Comparison of ENCODE assay signal across 35 cellular contexts in genomic region chr13:105316731-105317130, GRCh38.
DNase-seq lines count a peak whose midpoint lies in the region; ATAC-seq and TF ChIP-seq lines count a peak whose summit lies in the region.
"Had no signal": no experiment of that assay in that cellular context is flagged by ENCODE, and none has a peak within 500 bp of the region (broad histone marks: within the 10 kb centered on the region; RNA-seq: fewer than 3 reads in every experiment).

No MANE protein-coding gene starts in this region.

- H3K79me1 ChIP-seq in mesendoderm (ENCODE audit: low read length) = no peaks in the 10 kb centered on the region

- H4K5ac ChIP-seq in mesendoderm (ENCODE audit: low read length) = no peak overlapping the region

- H3K23ac ChIP-seq in mesendoderm (ENCODE audit: low read length) = no peak overlapping the region

- in situ Hi-C loops in GM23248 (cut with MboI) = no loop called here

- no peak overlapping the region for H3K4me3 ChIP-seq in endodermal cell (ENCODE audit: low read length)
- H3K4me3 ChIP-seq in mesendoderm (ENCODE audit: low read length) = no peak overlapping the region
- H3K4me3 ChIP-seq in smooth muscle cell = no peak overlapping the region
- no peak overlapping the region for H3K4me3 ChIP-seq in GM23248
- H3K4me3 ChIP-seq: A549; BLaER1; BLaER1 treated with 17β-estradiol and CSF1 and Interleukin-3, amounts not matched to agents 10 nM and 100 nM had no signal

- H3K9ac ChIP-seq in endodermal cell (ENCODE audit: extremely low read depth, low read length, poor library complexity, severe bottlenecking) (no peak overlapping the region), mesendoderm (ENCODE audit: low read length) (no peak overlapping the region), smooth muscle cell (ENCODE audit: low read depth) (no peak overlapping the region), GM23248 (no peak overlapping the region)
- H3K9ac ChIP-seq: BLaER1; BLaER1 treated with 17β-estradiol and CSF1 and Interleukin-3, amounts not matched to agents 10 nM and 100 nM had no signal

- H3K4me1 Mint-ChIP-seq in endodermal cell = peaks cover 5% of the 10 kb centered on the region
- H3K4me1 Mint-ChIP-seq: B cell; CD14-positive monocyte; CD4-positive, alpha-beta memory T cell; CD4-positive, CD25-positive, alpha-beta regulatory T cell; CD8-positive, alpha-beta memory T cell had no signal

- TF ChIP-seq POLR2A in erythroblast (IDR thresholded peaks at IDR 0.05; ENCODE audit: low read length) = no peak

- no peak overlapping the region for H2BK120ac ChIP-seq in mesendoderm (ENCODE audit: low read depth, low read length)

- H3K27ac Mint-ChIP-seq in endodermal cell = peak overlapping the region; percentile 53
- H3K27ac Mint-ChIP-seq: B cell; CD14-positive monocyte; CD4-positive, alpha-beta memory T cell; CD4-positive, alpha-beta T cell; CD4-positive, CD25-positive, alpha-beta regulatory T cell; CD8-positive, alpha-beta T cell had no signal

- TF ChIP-seq CTCF in endodermal cell (conservative IDR thresholded peaks at IDR 0.05) (no peak), smooth muscle cell (IDR thresholded peaks at IDR 0.05; ENCODE audit: borderline replicate concordance, insufficient read depth, poor library complexity, severe bottlenecking) (no peak)

- no peaks in the 10 kb centered on the region for H3K36me3 ChIP-seq in endodermal cell (ENCODE audit: control insufficient read depth, insufficient read depth, low read length)
- no peaks in the 10 kb centered on the region for H3K36me3 ChIP-seq in mesendoderm (ENCODE audit: control insufficient read depth, insufficient read depth, low read length)
- H3K36me3 ChIP-seq in smooth muscle cell (ENCODE audit: low read depth) = no peaks in the 10 kb centered on the region
- H3K36me3 ChIP-seq in GM23248 (ENCODE audit: low read depth) = no peaks in the 10 kb centered on the region
- H3K36me3 ChIP-seq: BE2C; BLaER1; BLaER1 treated with 17β-estradiol and CSF1 and Interleukin-3, amounts not matched to agents 10 nM and 100 nM had no signal

- H3K18ac ChIP-seq in mesendoderm (ENCODE audit: low read length) = no peak overlapping the region

- H2AFZ ChIP-seq in smooth muscle cell (ENCODE audit: low read depth) = peak overlapping the region; percentile 24
- H2AFZ ChIP-seq in GM23248 = no peak overlapping the region

- H4K20me1 ChIP-seq in smooth muscle cell (ENCODE audit: low read depth) (no peaks in the 10 kb centered on the region), GM23248 (ENCODE audit: insufficient read depth) (no peaks in the 10 kb centered on the region)
- H4K20me1 ChIP-seq: BLaER1; BLaER1 treated with 17β-estradiol and CSF1 and Interleukin-3, amounts not matched to agents 10 nM and 100 nM had no signal

- no peak overlapping the region for H3K4me3 Mint-ChIP-seq in endodermal cell
- H3K4me3 Mint-ChIP-seq: B cell; CD14-positive monocyte; CD4-positive, alpha-beta memory T cell; CD4-positive, alpha-beta T cell; CD4-positive, CD25-positive, alpha-beta regulatory T cell; CD8-positive, alpha-beta memory T cell; CD8-positive, alpha-beta T cell had no signal

- H3K4me2 ChIP-seq in mesendoderm (ENCODE audit: low read length) (no peak overlapping the region), smooth muscle cell (no peak overlapping the region), GM23248 (ENCODE audit: unreplicated experiment) (no peak overlapping the region)
- H3K4me2 ChIP-seq: A549; BLaER1; BLaER1 treated with 17β-estradiol and CSF1 and Interleukin-3, amounts not matched to agents 10 nM and 100 nM had no signal

- WGBS in endodermal cell (ENCODE audit: insufficient coverage in 1 of 2, insufficient read length in 1 of 2), 2 experiments = 53 to 100% methylated on average over 1 to 4 of the region's 4 CpGs
- WGBS in mesendoderm (ENCODE audit: extremely low coverage, insufficient coverage, low lambda C conversion rate) = no CpG with 5 or more reads among the region's 4 CpGs
- 83% methylated on average over 4 of the region's 4 CpGs for WGBS in smooth muscle cell (ENCODE audit: low lambda C conversion rate)
- WGBS in GM23248 (ENCODE audit: low coverage in 1 of 2, low lambda C conversion rate in 2 of 2, missing lambda C conversion rate in 2 of 2), 2 experiments = 16 to 18% methylated on average over 4 of the region's 4 CpGs

- H3K27me3 Mint-ChIP-seq in endodermal cell (ENCODE audit: insufficient read depth) = no peaks in the 10 kb centered on the region
- H3K27me3 Mint-ChIP-seq: B cell; CD4-positive, alpha-beta T cell; CD4-positive, CD25-positive, alpha-beta regulatory T cell; CD8-positive, alpha-beta memory T cell had no signal

- peaks cover 4% of the 10 kb centered on the region for H3K9me3 ChIP-seq in endodermal cell (ENCODE audit: control insufficient read depth, low read length)
- no peaks in the 10 kb centered on the region for H3K9me3 ChIP-seq in smooth muscle cell (replicated peaks; ENCODE audit: low read depth)
- no peaks in the 10 kb centered on the region for H3K9me3 ChIP-seq in GM23248 (ENCODE audit: low read depth)
- H3K9me3 ChIP-seq: A549, BE2C, BLaER1, Caco-2 had no signal

- H4K8ac ChIP-seq in mesendoderm (ENCODE audit: low read depth, low read length) = no peak overlapping the region

- H3K4ac ChIP-seq in mesendoderm (ENCODE audit: low read depth, low read length) = no peak overlapping the region

- no peak overlapping the region for H2BK5ac ChIP-seq in mesendoderm (ENCODE audit: low read length)

- no peak overlapping the region for H3K56ac ChIP-seq in mesendoderm (ENCODE audit: low read length)

- no peaks in the 10 kb centered on the region for H3K36me3 Mint-ChIP-seq in endodermal cell (ENCODE audit: low read depth)
- H3K36me3 Mint-ChIP-seq: CD14-positive monocyte; CD4-positive, alpha-beta memory T cell; CD4-positive, CD25-positive, alpha-beta regulatory T cell; CD8-positive, alpha-beta memory T cell; CD8-positive, alpha-beta T cell had no signal

- DNase-seq in Right ventricle myocardium inferior (ENCODE audit: missing footprints) (peak; percentile 58), left cardiac atrium (no peak), endodermal cell (no peak), mesendoderm (peak; percentile 57), smooth muscle cell (lab: John Stamatoyannopoulos, UW; ENCODE audit: unreplicated experiment) (no peak), GM23248 (no peak), middle frontal gyrus (ENCODE audit: extremely low spot score, low spot score) (no peak), erythroblast (lab: John Stamatoyannopoulos, UW) (no peak)
- DNase-seq: 8988T; ACHN; AML-193; BE2C; C1 segment of cervical spinal cord; Caco-2; Calu3; CD4-positive, alpha-beta memory T cell; CD4-positive, alpha-beta T cell; CD4-positive, CD25-positive, alpha-beta regulatory T cell; CD8-positive, alpha-beta memory T cell; CD8-positive, alpha-beta T cell; COR-L47; DMS 273 treated with DMSO at 0.1 percent for 48 hours; DMS153; DMS53; DMS79; DMS79 treated with DMSO at 0.1 percent for 48 hours; DND-41; EL had no signal

- H3K9me2 ChIP-seq in GM23248 (ENCODE audit: insufficient read depth) = no peaks in the 10 kb centered on the region

- H2BK15ac ChIP-seq in mesendoderm (replicated peaks; ENCODE audit: low read depth) = no peak overlapping the region

- H3F3A ChIP-seq in smooth muscle cell (ENCODE audit: low read depth) = no peaks in the 10 kb centered on the region
- no peaks in the 10 kb centered on the region for H3F3A ChIP-seq in GM23248 (ENCODE audit: insufficient read depth)

- ATAC-seq in Right ventricle myocardium inferior = no peak
- ATAC-seq in left cardiac atrium = no peak
- ATAC-seq: A549; CD8-positive, alpha-beta T cell had no signal

- H2AK5ac ChIP-seq in mesendoderm (ENCODE audit: low read length) = no peak overlapping the region

- H3K79me2 ChIP-seq in mesendoderm (ENCODE audit: control insufficient read depth, insufficient read depth, low read length) (no peaks in the 10 kb centered on the region), smooth muscle cell (ENCODE audit: low read depth) (no peaks in the 10 kb centered on the region), GM23248 (ENCODE audit: insufficient read depth) (no peaks in the 10 kb centered on the region)

- intact Hi-C loops in Right ventricle myocardium inferior (cut with DNase I) (no loop called here), left cardiac atrium (cut with DNase I) (no loop called here)

- H3K9me3 Mint-ChIP-seq in endodermal cell = peaks cover 2% of the 10 kb centered on the region
- H3K9me3 Mint-ChIP-seq: CD4-positive, alpha-beta T cell; CD8-positive, alpha-beta T cell had no signal

- no peak overlapping the region for H3K27ac ChIP-seq in endodermal cell (ENCODE audit: low read depth, low read length)
- no peak overlapping the region for H3K27ac ChIP-seq in mesendoderm (ENCODE audit: low read depth, low read length)
- no peak overlapping the region for H3K27ac ChIP-seq in smooth muscle cell (ENCODE audit: low read depth)
- H3K27ac ChIP-seq in GM23248 = no peak overlapping the region
- H3K27ac ChIP-seq: 22Rv1; A549; BLaER1; BLaER1 treated with 17β-estradiol and CSF1 and Interleukin-3, amounts not matched to agents 10 nM and 100 nM; C4-2B had no signal

- H3K27me3 ChIP-seq in endodermal cell (ENCODE audit: control insufficient read depth, insufficient read depth, low read length, poor library complexity, severe bottlenecking) = no peaks in the 10 kb centered on the region
- no peaks in the 10 kb centered on the region for H3K27me3 ChIP-seq in mesendoderm (ENCODE audit: insufficient read depth, low read length, poor library complexity)
- no peaks in the 10 kb centered on the region for H3K27me3 ChIP-seq in smooth muscle cell (ENCODE audit: low read depth)
- no peaks in the 10 kb centered on the region for H3K27me3 ChIP-seq in GM23248 (replicated peaks; ENCODE audit: insufficient read depth)
- H3K27me3 ChIP-seq: BE2C; BLaER1; BLaER1 treated with 17β-estradiol and CSF1 and Interleukin-3, amounts not matched to agents 10 nM and 100 nM had no signal

- H3K4me1 ChIP-seq in endodermal cell (ENCODE audit: control insufficient read depth, insufficient read depth, low read length) = peaks cover 2% of the 10 kb centered on the region
- H3K4me1 ChIP-seq in mesendoderm (ENCODE audit: control insufficient read depth, low read depth, low read length) = no peaks in the 10 kb centered on the region
- no peaks in the 10 kb centered on the region for H3K4me1 ChIP-seq in smooth muscle cell (ENCODE audit: low read depth)
- H3K4me1 ChIP-seq in GM23248 (ENCODE audit: insufficient read depth) = no peaks in the 10 kb centered on the region
- H3K4me1 ChIP-seq: A549; BLaER1; BLaER1 treated with 17β-estradiol and CSF1 and Interleukin-3, amounts not matched to agents 10 nM and 100 nM; Caco-2 had no signal

Comparison
In these comparisons a context has a peak if more than half of its experiments do, and no peak if none do; other contexts are left out.
1. DNase-seq: peak in Right ventricle myocardium inferior (single experiment) and mesendoderm (single experiment); none in left cardiac atrium (single experiment), endodermal cell (single experiment), smooth muscle cell (single experiment), GM23248 (single experiment), middle frontal gyrus (single experiment) and erythroblast (0 of 2).